In the genomic region with DNA sequence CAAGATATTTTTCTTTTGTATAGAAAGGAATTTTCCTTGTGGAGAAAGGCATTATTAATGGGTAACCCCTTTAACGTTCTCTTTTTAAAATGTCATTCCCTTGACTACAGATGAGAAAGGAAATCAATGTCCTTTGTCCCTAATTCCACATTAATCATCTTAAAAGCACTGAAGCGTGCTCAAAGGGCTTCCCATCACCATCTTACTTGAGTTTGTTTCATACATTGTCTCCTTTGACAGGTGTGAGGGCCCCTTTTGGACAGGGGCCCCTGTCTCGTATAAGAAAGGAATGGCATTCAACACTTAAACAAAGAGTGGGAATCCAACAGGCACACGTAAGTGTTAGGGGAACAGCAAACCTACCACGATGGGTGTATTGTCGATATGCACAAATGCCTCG, we compare ENCODE assay signal across 22 cellular contexts. TPM values are rescaled to one million over a fixed set of nuclear protein-coding genes. Genes with fewer than 3 reads are reported as not detected.
DNase-seq lines count a peak whose midpoint lies in the region; ATAC-seq and TF ChIP-seq lines count a peak whose summit lies in the region.
"Had no signal": no experiment of that assay in that cellular context is flagged by ENCODE, and none has a peak within 500 bp of the region (broad histone marks: within the 10 kb centered on the region; RNA-seq: fewer than 3 reads in every experiment).

No MANE protein-coding gene starts in this region.

- H3K9me3 Mint-ChIP-seq in endodermal cell: peaks cover 3% of the 10 kb centered on the region
- H3K9me3 Mint-ChIP-seq in neural crest cell: no peaks in the 10 kb centered on the region

- H3K27ac ChIP-seq in BLaER1 (no peak overlapping the region), endodermal cell (ENCODE audit: low read depth, low read length) (peak overlapping the region; percentile 97)
- H3K27ac ChIP-seq: A549, C4-2B had no signal

- TF ChIP-seq EP300 in Ishikawa (IDR thresholded peaks at IDR 0.05; ENCODE audit: borderline replicate concordance): peak; percentile 97

- H3K4me3 Mint-ChIP-seq in endodermal cell (no peak overlapping the region), neural crest cell (peak overlapping the region; percentile 17)
- H3K4me3 Mint-ChIP-seq: CD4-positive, CD25-positive, alpha-beta regulatory T cell; CD8-positive, alpha-beta T cell; GM23338; H9 had no signal

- 72 to 92% methylated on average over 7 of the region's 7 CpGs for WGBS in endodermal cell (ENCODE audit: insufficient coverage in 1 of 2, insufficient read length in 1 of 2), 2 experiments

- no peaks in the 10 kb centered on the region for H3K9me3 ChIP-seq in BLaER1
- H3K9me3 ChIP-seq in endodermal cell (ENCODE audit: control insufficient read depth, low read length): peaks cover 15% of the 10 kb centered on the region
- H3K9me3 ChIP-seq: A549 had no signal

- H3K36me3 Mint-ChIP-seq in endodermal cell (ENCODE audit: low read depth): no peaks in the 10 kb centered on the region
- H3K36me3 Mint-ChIP-seq in neural crest cell (ENCODE audit: low read depth): peaks cover 2% of the 10 kb centered on the region
- H3K36me3 Mint-ChIP-seq: CD4-positive, CD25-positive, alpha-beta regulatory T cell; CD8-positive, alpha-beta T cell had no signal

- TF ChIP-seq RAD21 in Ishikawa (IDR thresholded peaks at IDR 0.05; ENCODE audit: low read depth): no peak

- H3K36me3 ChIP-seq in BLaER1: no peaks in the 10 kb centered on the region
- no peaks in the 10 kb centered on the region for H3K36me3 ChIP-seq in endodermal cell (ENCODE audit: control insufficient read depth, insufficient read depth, low read length)

- no peaks in the 10 kb centered on the region for H4K20me1 ChIP-seq in BLaER1

- DNase-seq in endodermal cell (no peak), neural crest cell (ENCODE audit: low read depth, low spot score) (no peak), SHP77 treated with DMSO at 0.1 percent for 48 hours (lab: John Stamatoyannopoulos, UW) (no peak), mucosa of gallbladder (ENCODE audit: low spot score) (no peak), NK-92 (lab: John Stamatoyannopoulos, UW; ENCODE audit: unreplicated experiment) (no peak)
- DNase-seq: 8988T; ACHN; Caco-2; CD4-positive, CD25-positive, alpha-beta regulatory T cell; CD8-positive, alpha-beta T cell; DMS 273 treated with DMSO at 0.1 percent for 48 hours; DMS79; GF-D8; H9 had no signal

- no peak overlapping the region for H3K4me3 ChIP-seq in BLaER1
- H3K4me3 ChIP-seq in endodermal cell (ENCODE audit: low read length): no peak overlapping the region
- H3K4me3 ChIP-seq: A549, GM23338 had no signal

- H3K4me1 Mint-ChIP-seq in endodermal cell: peaks cover 14% of the 10 kb centered on the region
- peaks cover 50% of the 10 kb centered on the region for H3K4me1 Mint-ChIP-seq in neural crest cell

- no peak for TF ChIP-seq CTCF in endodermal cell (conservative IDR thresholded peaks at IDR 0.05)
- TF ChIP-seq CTCF in neural crest cell (conservative IDR thresholded peaks at IDR 0.05): no peak

- H3K4me2 ChIP-seq in BLaER1: peak overlapping the region; percentile 38; the same call in 1 of the 2 replicates
- H3K4me2 ChIP-seq: A549, GM23338 had no signal

- H3K9ac ChIP-seq in BLaER1 (no peak overlapping the region), endodermal cell (ENCODE audit: extremely low read depth, low read length, poor library complexity, severe bottlenecking) (no peak overlapping the region)

- H3K4me1 ChIP-seq in BLaER1 (peaks cover 24% of the 10 kb centered on the region), endodermal cell (ENCODE audit: control insufficient read depth, insufficient read depth, low read length) (peaks cover 5% of the 10 kb centered on the region)
- H3K4me1 ChIP-seq: A549 had no signal

- H3K27ac Mint-ChIP-seq in endodermal cell (no peak overlapping the region), neural crest cell (ENCODE audit: unreplicated experiment) (peak overlapping the region; percentile 97)
- H3K27ac Mint-ChIP-seq: CD4-positive, CD25-positive, alpha-beta regulatory T cell; CD8-positive, alpha-beta T cell; GM23338; H9 had no signal

- H3K27me3 Mint-ChIP-seq in endodermal cell (ENCODE audit: insufficient read depth) (no peaks in the 10 kb centered on the region), neural crest cell (ENCODE audit: low read depth) (no peaks in the 10 kb centered on the region)

- no peak for ATAC-seq in HG03342 (IDR thresholded peaks at IDR 0.05; ENCODE audit: unreplicated experiment)
- ATAC-seq: A549; CD8-positive, alpha-beta T cell; GM23338; HCT116 had no signal

- H3K27me3 ChIP-seq in BLaER1 (no peaks in the 10 kb centered on the region), endodermal cell (ENCODE audit: control insufficient read depth, insufficient read depth, low read length, poor library complexity, severe bottlenecking) (no peaks in the 10 kb centered on the region)

TF ChIP-seq in Ishikawa, 13 proteins besides CTCF, POLR2A, EP300 and RAD21:
- no peak for TF ChIP-seq ZBTB7A (IDR thresholded peaks at IDR 0.05; ENCODE audit: low read depth)
- no peak for TF ChIP-seq EGR1 (IDR thresholded peaks at IDR 0.05)
- TF ChIP-seq FOXM1 (IDR thresholded peaks at IDR 0.05; ENCODE audit: borderline replicate concordance, low read depth): peak; percentile 96
- peak; percentile 83 for TF ChIP-seq TEAD4 (IDR thresholded peaks at IDR 0.05)
- peak; percentile 90 for TF ChIP-seq NFIC (IDR thresholded peaks at IDR 0.05)
- TF ChIP-seq CEBPB (IDR thresholded peaks at IDR 0.05): no peak
- peak; percentile 97 for TF ChIP-seq TCF12 (IDR thresholded peaks at IDR 0.05; ENCODE audit: low read depth)
- TF ChIP-seq TAF1 (IDR thresholded peaks at IDR 0.05; ENCODE audit: low read depth): no peak
- TF ChIP-seq MAX (IDR thresholded peaks at IDR 0.05): no peak
- no peak for TF ChIP-seq USF1 (IDR thresholded peaks at IDR 0.05)

RNA-seq across cellular contexts. Expression of gene SSUH2, which starts 5.0 kb away (rescaled TPM):
- total RNA-seq in endodermal cell (1 to 10 TPM; 5.3 to 7.9 TPM), neural crest cell (14.1 and 18.0 TPM in 2 replicates), mucosa of gallbladder (2.8 TPM)
- polyA plus RNA-seq in endodermal cell (2013, experiment 1 of 2): 19.1 TPM
- polyA plus RNA-seq in endodermal cell (2013, experiment 2 of 2): 22.6 TPM
- total RNA-seq: CD4-positive, CD25-positive, alpha-beta regulatory T cell; CD8-positive, alpha-beta T cell; G401 had no signal
- polyA plus RNA-seq: CD4-positive, CD25-positive, alpha-beta regulatory T cell had no signal
